In genomic region chr11:16925495-16926065, GRCh38 we compare ENCODE assay signal across 8 cellular contexts.
DNase-seq lines count a peak whose midpoint lies in the region; ATAC-seq and TF ChIP-seq lines count a peak whose summit lies in the region.

No MANE protein-coding gene starts in this region.

- peaks cover 18% of the 10 kb centered on the region for H3K27me3 Mint-ChIP-seq in activated naive CD4-positive, alpha-beta T cell treated with anti-CD3 and anti-CD28 coated beads, Interleukin-2, amount 50 U/mL, for 24 hours

- no peak overlapping the region for H3K27ac ChIP-seq in HUES64 (ENCODE audit: low read depth, low read length)
- H3K27ac ChIP-seq in left ventricle myocardium inferior (replicated peaks), result peak overlapping the region; percentile 71
- no peak overlapping the region for H3K27ac ChIP-seq in psoas muscle

- TF ChIP-seq CTCF in left ventricle myocardium inferior (IDR thresholded peaks at IDR 0.05; ENCODE audit: borderline replicate concordance) (no peak), psoas muscle (IDR thresholded peaks at IDR 0.05) (no peak)

- H3K4me3 ChIP-seq in HUES64 (ENCODE audit: low read length) (peak overlapping the region; percentile 56), left ventricle myocardium inferior (peak overlapping the region; percentile 72), psoas muscle (peak overlapping the region; percentile 69)

- H3K4me1 ChIP-seq in HUES64 (ENCODE audit: insufficient read depth, low read length), result peaks cover 25% of the 10 kb centered on the region
- peaks cover 56% of the 10 kb centered on the region for H3K4me1 ChIP-seq in left ventricle myocardium inferior
- peaks cover 10% of the 10 kb centered on the region for H3K4me1 ChIP-seq in psoas muscle

- no peak overlapping the region for H3K27ac Mint-ChIP-seq in activated naive CD4-positive, alpha-beta T cell treated with anti-CD3 and anti-CD28 coated beads, Interleukin-2, amount 50 U/mL, for 24 hours

- intact Hi-C loops in left ventricle myocardium inferior (cut with micrococcal nuclease), result no loop called here
- intact Hi-C loops in psoas muscle (cut with DNase I), result no loop called here

- DNase-seq in activated CD4-positive, alpha-beta T cell treated with anti-CD3 and anti-CD28 coated beads for 48 hours, result peak; percentile 38
- no peak for DNase-seq in activated CD4-positive, alpha-beta T cell treated with anti-CD3 and anti-CD28 coated beads, Interleukin-2, amount 50 U/mL, for 4 hours
- DNase-seq in left ventricle myocardium inferior (peak; percentile 24), psoas muscle (peak; percentile 25 to 64), COLO829 (ENCODE audit: low spot score) (no peak)

- peak overlapping the region; percentile 29 for H3K9ac ChIP-seq in HUES64 (ENCODE audit: low read depth, low read length)

- H3K9me3 ChIP-seq in HUES64 (ENCODE audit: insufficient read depth, low read depth, low read length) (no peaks in the 10 kb centered on the region), left ventricle myocardium inferior (replicated peaks) (no peaks in the 10 kb centered on the region), psoas muscle (no peaks in the 10 kb centered on the region)

- WGBS in HUES64, result under 1% methylated on average over 56 of the region's 56 CpGs
- WGBS in psoas muscle, 3 donors, result 0 to 1% (median 1%) methylated on average over 29 to 56 of the region's 56 CpGs

- peaks cover 69% of the 10 kb centered on the region for H3K27me3 ChIP-seq in HUES64 (ENCODE audit: insufficient read depth, low read length)
- H3K27me3 ChIP-seq in left ventricle myocardium inferior (ENCODE audit: low read depth), result peaks cover 34% of the 10 kb centered on the region
- H3K27me3 ChIP-seq in psoas muscle (ENCODE audit: insufficient read depth in 3 of 3, low read length in 2 of 3), result peaks cover 0 to 7% (median 0%) of the 10 kb centered on the region in 3 donors

- H3K36me3 Mint-ChIP-seq in activated naive CD4-positive, alpha-beta T cell treated with anti-CD3 and anti-CD28 coated beads, Interleukin-2, amount 50 U/mL, for 24 hours, result no peaks in the 10 kb centered on the region

- ATAC-seq in psoas muscle, result peak; percentile 75 to 88 (median 76)
- ATAC-seq in HG03139 (IDR thresholded peaks at IDR 0.05; ENCODE audit: unreplicated experiment), result no peak

- H3K4me3 Mint-ChIP-seq in activated naive CD4-positive, alpha-beta T cell treated with anti-CD3 and anti-CD28 coated beads, Interleukin-2, amount 50 U/mL, for 24 hours, result peak overlapping the region; percentile 57

- H3K9me3 Mint-ChIP-seq in activated naive CD4-positive, alpha-beta T cell treated with anti-CD3 and anti-CD28 coated beads, Interleukin-2, amount 50 U/mL, for 24 hours, result no peaks in the 10 kb centered on the region

- H3K36me3 ChIP-seq in HUES64 (ENCODE audit: insufficient read depth, low read length) (no peaks in the 10 kb centered on the region), left ventricle myocardium inferior (no peaks in the 10 kb centered on the region), psoas muscle (ENCODE audit: insufficient read depth in 1 of 2, low read depth in 1 of 2) (no peaks in the 10 kb centered on the region)

- H3K4me1 Mint-ChIP-seq in activated naive CD4-positive, alpha-beta T cell treated with anti-CD3 and anti-CD28 coated beads, Interleukin-2, amount 50 U/mL, for 24 hours, result peaks cover 4% of the 10 kb centered on the region

Comparison
In these comparisons a context has a peak if more than half of its experiments do, and no peak if none do; other contexts are left out.
1. DNase-seq: peak in activated CD4-positive, alpha-beta T cell treated with anti-CD3 and anti-CD28 coated beads for 48 hours (single experiment), left ventricle myocardium inferior (single experiment) and psoas muscle (2 of 2); none in activated CD4-positive, alpha-beta T cell treated with anti-CD3 and anti-CD28 coated beads, Interleukin-2, amount 50 U/mL, for 4 hours (0 of 2) and COLO829 (single experiment).
2. Peak in every context shown above with its lines, with median percentiles within 50 percentile points of each other: H3K4me3 ChIP-seq.